17 cellular contexts compared by ENCODE assay signal in genomic region chr5:72878854-72879253, GRCh38.
DNase-seq lines count a peak whose midpoint lies in the region; ATAC-seq, FAIRE-seq and TF ChIP-seq lines count a peak whose summit lies in the region.
"Had no signal": no experiment of that assay in that cellular context is flagged by ENCODE, and none has a peak within 500 bp of the region (broad histone marks: within the 10 kb centered on the region; RNA-seq: fewer than 3 reads in every experiment).

No MANE protein-coding gene starts in this region.

- DNase-seq in NCI-H1105 treated with DMSO at 0.1 percent for 48 hours (lab: John Stamatoyannopoulos, UW) (peak; percentile 4), NCI-H1105 (lab: John Stamatoyannopoulos, UW) (no peak), NCI-H345 treated with DMSO at 0.1 percent for 48 hours (lab: John Stamatoyannopoulos, UW; ENCODE audit: unreplicated experiment) (peak; percentile 45), choroid plexus epithelial cell (ENCODE audit: low read depth) (peak; percentile 25), substantia nigra (lab: John Stamatoyannopoulos, UW) (peak in 6 of 49 donors; percentile 1 to 36 (median 5)), T-helper 1 cell (no peak), urothelium cell line (ENCODE audit: low spot score) (no peak)
- DNase-seq: CD4-positive, CD25-positive, alpha-beta regulatory T cell; EL; left lung; MM.1S; OCI-M1; upper lobe of left lung had no signal

- no peak for TF ChIP-seq CTCF in choroid plexus epithelial cell (conservative IDR thresholded peaks at IDR 0.05; ENCODE audit: low read depth, low read length)

- H3K4me3 ChIP-seq in choroid plexus epithelial cell (ENCODE audit: low read depth, low read length): no peak overlapping the region
- H3K4me3 ChIP-seq: left lung, SJSA1, skin epidermis, upper lobe of left lung had no signal

- peak overlapping the region; percentile 58 for H3K27ac ChIP-seq in substantia nigra (ENCODE audit: low read depth, low read length, poor library complexity, severe bottlenecking)
- H3K27ac ChIP-seq: left lung, parathyroid adenoma, SJSA1, skin epidermis, upper lobe of left lung had no signal

- no peak for FAIRE-seq in urothelium cell line (lab: Jason Lieb, UNC)

- no peak for ATAC-seq in HG02642 (IDR thresholded peaks at IDR 0.05; ENCODE audit: poor library complexity, unreplicated experiment)
- ATAC-seq: left lung had no signal

Comparison
In these comparisons a context has a peak if more than half of its experiments do, and no peak if none do; other contexts are left out.
1. DNase-seq: peak in NCI-H1105 treated with DMSO at 0.1 percent for 48 hours (single experiment), NCI-H345 treated with DMSO at 0.1 percent for 48 hours (single experiment) and choroid plexus epithelial cell (single experiment); none in NCI-H1105 (single experiment), T-helper 1 cell (0 of 5) and urothelium cell line (single experiment).